ENCODE assay signal across 8 cellular contexts in genomic region chr19:58387338-58388174, GRCh38. TPM values are rescaled to one million over a fixed set of nuclear protein-coding genes. Genes with fewer than 3 reads are reported as not detected.
DNase-seq lines count a peak whose midpoint lies in the region; ATAC-seq, FAIRE-seq and TF ChIP-seq lines count a peak whose summit lies in the region.

No MANE protein-coding gene starts in this region.

- peaks cover 32% of the 10 kb centered on the region for H3K4me1 Mint-ChIP-seq in T-helper 1 cell treated with Interleukin-12 subunit alpha and Interleukin-12 subunit beta and Interleukin-4 antibody, amounts not matched to agents 30 μg/mL and 1 μg/mL, for 36 hours (ENCODE audit: low read depth)
- peaks cover 45 to 48% (median 46%) of the 10 kb centered on the region in 3 donors for H3K4me1 Mint-ChIP-seq in T-cell

- DNase-seq in T-helper 1 cell (no peak), T-cell (no peak), small intestine (no peak), T-helper 9 cell (no peak), CD1c-positive myeloid dendritic cell (ENCODE audit: extremely low spot score) (no peak)

- peak overlapping the region; percentile 97 for H3K4me3 Mint-ChIP-seq in T-helper 1 cell treated with Interleukin-12 subunit alpha and Interleukin-12 subunit beta and Interleukin-4 antibody, amounts not matched to agents 30 μg/mL and 1 μg/mL, for 36 hours
- H3K4me3 Mint-ChIP-seq in T-cell, result peak overlapping the region; percentile 92 to 93 (median 93)

- no peak for FAIRE-seq in small intestine (lab: Jason Lieb, UNC)

- WGBS in gastroesophageal sphincter (ENCODE audit: low coverage in 1 of 2), 2 donors, result 0 to 13% methylated on average over 8 to 12 of the region's 39 CpGs
- 6 to 9% (median 7%) methylated on average over 39 of the region's 39 CpGs for WGBS in small intestine, 3 donors

- peaks cover 0 to 45% of the 10 kb centered on the region in 2 donors for H3K36me3 ChIP-seq in gastroesophageal sphincter
- peaks cover 0 to 2% of the 10 kb centered on the region in 2 donors for H3K36me3 ChIP-seq in small intestine (ENCODE audit: control insufficient read depth in 2 of 2, insufficient read depth in 2 of 2, low read length in 2 of 2)

- H3K27me3 Mint-ChIP-seq in T-helper 1 cell treated with Interleukin-12 subunit alpha and Interleukin-12 subunit beta and Interleukin-4 antibody, amounts not matched to agents 30 μg/mL and 1 μg/mL, for 36 hours (ENCODE audit: low read depth), result no peaks in the 10 kb centered on the region
- H3K27me3 Mint-ChIP-seq in T-cell, result no peaks in the 10 kb centered on the region

- H3K9me3 ChIP-seq in gastroesophageal sphincter, result no peaks in the 10 kb centered on the region
- no peaks in the 10 kb centered on the region for H3K9me3 ChIP-seq in small intestine (ENCODE audit: control insufficient read depth, low read depth)

- no peak for TF ChIP-seq CTCF in gastroesophageal sphincter (IDR thresholded peaks at IDR 0.05)

- CTCF ChIA-PET in T-cell (lab: Charles Lee), result no interaction called here

- peaks cover 27% of the 10 kb centered on the region for H3K36me3 Mint-ChIP-seq in T-helper 1 cell treated with Interleukin-12 subunit alpha and Interleukin-12 subunit beta and Interleukin-4 antibody, amounts not matched to agents 30 μg/mL and 1 μg/mL, for 36 hours (ENCODE audit: low read depth)
- peaks cover 20% of the 10 kb centered on the region for H3K36me3 Mint-ChIP-seq in T-cell

- H3K27ac ChIP-seq in gastroesophageal sphincter (peak overlapping the region; percentile 18 to 98 (median 94)), small intestine (ENCODE audit: low read depth in 1 of 2, low read length in 1 of 2) (peak overlapping the region; percentile 21 to 60)

- peak overlapping the region; percentile 94 for H3K27ac Mint-ChIP-seq in T-helper 1 cell treated with Interleukin-12 subunit alpha and Interleukin-12 subunit beta and Interleukin-4 antibody, amounts not matched to agents 30 μg/mL and 1 μg/mL, for 36 hours
- H3K27ac Mint-ChIP-seq in T-cell, result peak overlapping the region; percentile 96 to 97

- no peaks in the 10 kb centered on the region for H3K9me3 Mint-ChIP-seq in T-helper 1 cell treated with Interleukin-12 subunit alpha and Interleukin-12 subunit beta and Interleukin-4 antibody, amounts not matched to agents 30 μg/mL and 1 μg/mL, for 36 hours
- no peaks in the 10 kb centered on the region for H3K9me3 Mint-ChIP-seq in T-cell

- no peaks in the 10 kb centered on the region for H3K27me3 ChIP-seq in gastroesophageal sphincter
- H3K27me3 ChIP-seq in small intestine (ENCODE audit: control insufficient read depth in 2 of 2, insufficient read depth in 2 of 2, low read length in 2 of 2), result no peaks in the 10 kb centered on the region

- H3K4me1 ChIP-seq in gastroesophageal sphincter, result peaks cover 3 to 59% (median 17%) of the 10 kb centered on the region in 3 donors
- peaks cover 3 to 5% of the 10 kb centered on the region in 2 donors for H3K4me1 ChIP-seq in small intestine (ENCODE audit: control insufficient read depth in 2 of 2, insufficient read depth in 1 of 2, low read depth in 1 of 2, low read length in 1 of 2)

- ATAC-seq in T-cell (replicated peaks in 1 of 4) (no peak), gastroesophageal sphincter (no peak), GM18907 (IDR thresholded peaks at IDR 0.05; ENCODE audit: unreplicated experiment) (no peak)

- POLR2A ChIA-PET in T-cell (lab: Charles Lee), result no interaction called here

- no peak for TF ChIP-seq EP300 in gastroesophageal sphincter (IDR thresholded peaks at IDR 0.05)

- peak overlapping the region; percentile 64 for H3K4me3 ChIP-seq in gastroesophageal sphincter
- peak overlapping the region; percentile 79 to 86 for H3K4me3 ChIP-seq in small intestine (ENCODE audit: low read depth in 1 of 2, low read length in 2 of 2)

- no peak for TF ChIP-seq POLR2A in gastroesophageal sphincter (IDR thresholded peaks at IDR 0.05)

RNA-seq across cellular contexts. Expression of gene RPS5, which starts 0.5 kb away (rescaled TPM):
- total RNA-seq in T-cell, result 1,000 to 10,000 TPM; 1,332 to 1,813 (median 1,414) TPM
- total RNA-seq in gastroesophageal sphincter, result 1,000 to 10,000 TPM in 3 of 4 donors, 100 to 1,000 TPM in 1; 841 to 2,040 (median 1,635) TPM
- 1,000 to 10,000 TPM in 2 of 3 donors, 100 to 1,000 TPM in 1; 863 to 1,751 (median 1,463) TPM for polyA plus RNA-seq in small intestine

RNA-seq across cellular contexts. Expression of gene ZNF837, which starts 6.7 kb away (rescaled TPM):
- total RNA-seq in T-cell (1 to 10 TPM; 1.7 to 6.0 (median 5.0) TPM), gastroesophageal sphincter (1 to 10 TPM in 3 of 4 donors, under 1 TPM in 1; 0.99 to 3.7 (median 2.4) TPM)
- 1 to 10 TPM; 2.9 to 4.3 (median 3.4) TPM for polyA plus RNA-seq in small intestine

RNA-seq across cellular contexts. Expression of gene RNF225, which starts 7.9 kb away (rescaled TPM):
- total RNA-seq in T-cell (1 to 10 TPM in 1 of 5 donors, under 1 TPM in 3, not detected in 1; 0.44 to 1.9 (median 0.51) TPM), gastroesophageal sphincter (1 to 10 TPM in 1 of 4 donors, not detected in 3; 1.5 TPM)
- not detected for polyA plus RNA-seq in small intestine

RNA-seq across cellular contexts. Expression of gene ZNF584, which starts 20.9 kb away (rescaled TPM):
- 10 to 100 TPM in 2 of 5 donors, 1 to 10 TPM in 3; 4.3 to 13.3 (median 9.4) TPM for total RNA-seq in T-cell
- total RNA-seq in gastroesophageal sphincter, result 10 to 100 TPM; 10.9 to 17.6 (median 12.6) TPM
- 1 to 10 TPM; 1.8 to 7.6 (median 6.7) TPM for polyA plus RNA-seq in small intestine

RNA-seq across cellular contexts. Expression of gene ZNF497, which starts 25.0 kb away (rescaled TPM):
- total RNA-seq in T-cell (1 to 10 TPM in 4 of 5 donors, under 1 TPM in 1; 0.98 to 3.4 (median 2.2) TPM), gastroesophageal sphincter (1 to 10 TPM in 3 of 4 donors, under 1 TPM in 1; 0.77 to 2.2 (median 1.6) TPM)
- polyA plus RNA-seq in small intestine, result under 1 TPM in 2 of 3 donors, not detected in 1; 0.22 to 0.82 TPM
